ENCODE assay signal across 8 cellular contexts in genomic region chr21:32712043-32712442, GRCh38. TPM values are rescaled to one million over a fixed set of nuclear protein-coding genes. Genes with fewer than 3 reads are reported as not detected.
DNase-seq lines count a peak whose midpoint lies in the region; ATAC-seq and TF ChIP-seq lines count a peak whose summit lies in the region.

No MANE protein-coding gene starts in this region.

- H3K9me3 Mint-ChIP-seq in activated T-cell treated with anti-CD3 and anti-CD28 coated beads, Interleukin-2, amount 50 U/mL, for 4 hours = peaks cover 5% of the 10 kb centered on the region
- no peaks in the 10 kb centered on the region for H3K9me3 Mint-ChIP-seq in activated T-cell treated with anti-CD3 and anti-CD28 coated beads, Interleukin-2, amount 50 U/mL, for 24 hours

- H3K36me3 ChIP-seq in MM.1S (replicated peaks; ENCODE audit: insufficient read depth, low read length) = no peaks in the 10 kb centered on the region

- TF ChIP-seq CTCF in MM.1S (IDR thresholded peaks at IDR 0.05; ENCODE audit: low read length) = no peak

- H3K9me2 ChIP-seq in MM.1S (replicated peaks; ENCODE audit: insufficient read depth, low read length) = no peaks in the 10 kb centered on the region

- peaks cover 16% of the 10 kb centered on the region for H3K36me3 Mint-ChIP-seq in activated T-cell treated with anti-CD3 and anti-CD28 coated beads, Interleukin-2, amount 50 U/mL, for 4 hours (ENCODE audit: insufficient read depth)
- peaks cover 24% of the 10 kb centered on the region for H3K36me3 Mint-ChIP-seq in activated T-cell treated with anti-CD3 and anti-CD28 coated beads, Interleukin-2, amount 50 U/mL, for 24 hours (ENCODE audit: low read depth)

- peaks cover 14% of the 10 kb centered on the region for H3F3A ChIP-seq in MM.1S (ENCODE audit: insufficient read depth, low read length)

- no peak overlapping the region for H3K9ac ChIP-seq in MM.1S (ENCODE audit: low read length)

- peak overlapping the region; percentile 10 for H3K4me2 ChIP-seq in MM.1S (ENCODE audit: low read depth, low read length)

- peaks cover 6% of the 10 kb centered on the region; the same call in 1 of the 2 replicates for H3K79me2 ChIP-seq in MM.1S (ENCODE audit: low read length)

- no peak for DNase-seq in activated T-cell treated with anti-CD3 and anti-CD28 coated beads, Interleukin-2, amount 50 U/mL, for 4 hours
- DNase-seq in activated T-cell treated with anti-CD3 and anti-CD28 coated beads, Interleukin-2, amount 50 U/mL, for 24 hours = no peak
- DNase-seq in MM.1S = peak; percentile 90
- peak; percentile 63 for DNase-seq in renal cortical epithelial cell (ENCODE audit: low read depth)
- no peak for DNase-seq in NOMO-1 (lab: John Stamatoyannopoulos, UW; ENCODE audit: unreplicated experiment in 2 of 2)
- DNase-seq in SIG-M5 (lab: John Stamatoyannopoulos, UW) = no peak
- DNase-seq in NCI-H2029 treated with DMSO at 0.1 percent for 48 hours (lab: John Stamatoyannopoulos, UW) = no peak

- no peak overlapping the region for H3K4me3 ChIP-seq in MM.1S (ENCODE audit: low read length)

- no peak overlapping the region for H3K27ac ChIP-seq in MM.1S (ENCODE audit: low read length)

- no peak overlapping the region for H3K4me3 Mint-ChIP-seq in activated T-cell treated with anti-CD3 and anti-CD28 coated beads, Interleukin-2, amount 50 U/mL, for 4 hours
- no peak overlapping the region for H3K4me3 Mint-ChIP-seq in activated T-cell treated with anti-CD3 and anti-CD28 coated beads, Interleukin-2, amount 50 U/mL, for 24 hours

- no peaks in the 10 kb centered on the region for H3K27me3 ChIP-seq in MM.1S (replicated peaks; ENCODE audit: insufficient read depth, low read length)

- ATAC-seq in activated T-cell treated with anti-CD3 and anti-CD28 coated beads, Interleukin-2, amount 50 U/mL, for 4 hours = peak; percentile 51 to 73
- ATAC-seq in HG02642 (IDR thresholded peaks at IDR 0.05; ENCODE audit: poor library complexity, unreplicated experiment) = peak; percentile 98

- no peak overlapping the region for H3K27ac Mint-ChIP-seq in activated T-cell treated with anti-CD3 and anti-CD28 coated beads, Interleukin-2, amount 50 U/mL, for 24 hours

- H3K27me3 Mint-ChIP-seq in activated T-cell treated with anti-CD3 and anti-CD28 coated beads, Interleukin-2, amount 50 U/mL, for 4 hours (ENCODE audit: low read depth) = no peaks in the 10 kb centered on the region
- H3K27me3 Mint-ChIP-seq in activated T-cell treated with anti-CD3 and anti-CD28 coated beads, Interleukin-2, amount 50 U/mL, for 24 hours = no peaks in the 10 kb centered on the region

- H3K9me3 ChIP-seq in MM.1S (replicated peaks; ENCODE audit: insufficient read depth, low read length) = no peaks in the 10 kb centered on the region; the same call in 1 of the 2 replicates

- H4K20me1 ChIP-seq in MM.1S (ENCODE audit: insufficient read depth, low read length) = peaks cover 6% of the 10 kb centered on the region; the same call in 1 of the 2 replicates

- H3K4me1 ChIP-seq in MM.1S (ENCODE audit: low read length) = peaks cover 15% of the 10 kb centered on the region

- H2AFZ ChIP-seq in MM.1S (ENCODE audit: low read length) = no peak overlapping the region

- H3K4me1 Mint-ChIP-seq in activated T-cell treated with anti-CD3 and anti-CD28 coated beads, Interleukin-2, amount 50 U/mL, for 4 hours (ENCODE audit: low read depth) = peaks cover 30% of the 10 kb centered on the region
- H3K4me1 Mint-ChIP-seq in activated T-cell treated with anti-CD3 and anti-CD28 coated beads, Interleukin-2, amount 50 U/mL, for 24 hours (ENCODE audit: low read depth) = peaks cover 42% of the 10 kb centered on the region

RNA-seq across cellular contexts. Expression of gene SYNJ1, which starts 15.8 kb away (rescaled TPM):
- 10 to 100 TPM; 10.8 to 11.8 (median 11.6) TPM for total RNA-seq in activated T-cell treated with anti-CD3 and anti-CD28 coated beads, Interleukin-2, amount 50 U/mL, for 4 hours
- 0.69 and 13.1 TPM in 2 replicates for total RNA-seq in renal cortical epithelial cell

RNA-seq across cellular contexts. Expression of gene PAXBP1, which starts 59.5 kb away (rescaled TPM):
- 10 to 100 TPM; 54.9 to 61.4 (median 58.3) TPM for total RNA-seq in activated T-cell treated with anti-CD3 and anti-CD28 coated beads, Interleukin-2, amount 50 U/mL, for 4 hours
- total RNA-seq in renal cortical epithelial cell = 15.6 and 30.4 TPM in 2 replicates

Comparison
In these comparisons a context has a peak if more than half of its experiments do, and no peak if none do; other contexts are left out.
1. DNase-seq: peak in MM.1S (single experiment) and renal cortical epithelial cell (single experiment); none in activated T-cell treated with anti-CD3 and anti-CD28 coated beads, Interleukin-2, amount 50 U/mL, for 4 hours (single experiment), activated T-cell treated with anti-CD3 and anti-CD28 coated beads, Interleukin-2, amount 50 U/mL, for 24 hours (single experiment), NOMO-1 (0 of 2), SIG-M5 (single experiment) and NCI-H2029 treated with DMSO at 0.1 percent for 48 hours (single experiment).